Comparison of ENCODE assay signal across 9 cellular contexts in genomic region chr4:41359836-41360213, GRCh38.
DNase-seq lines count a peak whose midpoint lies in the region; ATAC-seq and TF ChIP-seq lines count a peak whose summit lies in the region.
"Had no signal": no experiment of that assay in that cellular context is flagged by ENCODE, and none has a peak within 500 bp of the region (broad histone marks: within the 10 kb centered on the region; RNA-seq: fewer than 3 reads in every experiment).

No MANE protein-coding gene starts in this region.

- no peak overlapping the region for H3K23ac ChIP-seq in trophoblast cell (ENCODE audit: low read length)

- peaks cover 5% of the 10 kb centered on the region for H3K79me1 ChIP-seq in trophoblast cell (ENCODE audit: low read length)

- H4K91ac ChIP-seq in trophoblast cell (ENCODE audit: low read depth, low read length) = no peak overlapping the region

- peak overlapping the region; percentile 72 for H3K4me3 Mint-ChIP-seq in Caco-2 (ENCODE audit: unreplicated experiment)

- ATAC-seq in GM21576 (IDR thresholded peaks at IDR 0.05; ENCODE audit: unreplicated experiment) = no peak

- CTCF ChIA-PET in Caco-2 (lab: Charles Lee) (no interaction called here), GM10248 (lab: Yijun Ruan, JAX) (no interaction called here)

- intact Hi-C loops in Caco-2 (cut with micrococcal nuclease; ENCODE audit: unreplicated experiment) = loop anchor here (10.0 kb wide), 1 partner anchor 305 kb away; no protein-coding TSS in a partner anchor

- no peak overlapping the region for H3K4ac ChIP-seq in trophoblast cell (ENCODE audit: low read depth, low read length)

- H2BK12ac ChIP-seq in trophoblast cell (ENCODE audit: low read length) = no peak overlapping the region

- H2AK5ac ChIP-seq in trophoblast cell (ENCODE audit: low read length) = no peak overlapping the region

- DNase-seq in Caco-2 (no peak), SJCRH30 (no peak), fibroblast of villous mesenchyme (ENCODE audit: low read depth) (no peak), trophoblast cell (no peak), NCI-H82 treated with DMSO at 0.1 percent for 48 hours (lab: John Stamatoyannopoulos, UW; ENCODE audit: unreplicated experiment) (no peak), GM10248 (ENCODE audit: extremely low spot score) (no peak), ureter (ENCODE audit: low spot score) (no peak)
- DNase-seq: activated CD8-positive, alpha-beta memory T cell treated with anti-CD3 and anti-CD28 coated beads, Interleukin-2, amount 50 U/mL, for 4 hours had no signal

- TF ChIP-seq CTCF in Caco-2 (IDR thresholded peaks at IDR 0.05; ENCODE audit: insufficient read depth in 1 of 2, low read depth in 1 of 2, low read length in 1 of 2, severe bottlenecking in 1 of 2, unreplicated experiment in 1 of 2) (no peak), fibroblast of villous mesenchyme (IDR thresholded peaks at IDR 0.05; ENCODE audit: insufficient read depth, low read depth, low read length) (no peak), GM10248 (IDR thresholded peaks at IDR 0.05; ENCODE audit: control extremely low read depth, extremely low read depth, low read depth, missing control alignments) (no peak)

- H2BK5ac ChIP-seq in trophoblast cell (ENCODE audit: low read depth, low read length, poor library complexity) = no peak overlapping the region

- H3K36me3 ChIP-seq in Caco-2 (ENCODE audit: control insufficient read depth, insufficient read depth, low read length) = no peaks in the 10 kb centered on the region
- no peaks in the 10 kb centered on the region for H3K36me3 ChIP-seq in SJCRH30
- H3K36me3 ChIP-seq in trophoblast cell (ENCODE audit: control insufficient read depth in 1 of 2, insufficient read depth in 2 of 2, low read length in 2 of 2) = no peaks in the 10 kb centered on the region

- no peak overlapping the region for H3K9ac ChIP-seq in trophoblast cell (ENCODE audit: low read length)

- no peaks in the 10 kb centered on the region for H3K79me2 ChIP-seq in trophoblast cell (ENCODE audit: control insufficient read depth, insufficient read depth, low read length, poor library complexity)

- peak overlapping the region; percentile 71 for H3K18ac ChIP-seq in trophoblast cell (ENCODE audit: low read length)

- H4K8ac ChIP-seq in trophoblast cell (ENCODE audit: low read depth, low read length) = no peak overlapping the region

- H3K4me1 Mint-ChIP-seq in Caco-2 (ENCODE audit: low read depth, unreplicated experiment) = no peaks in the 10 kb centered on the region

- no peak overlapping the region for H3K14ac ChIP-seq in trophoblast cell (ENCODE audit: low read length)

- H3K27me3 Mint-ChIP-seq in Caco-2 (ENCODE audit: insufficient read depth, unreplicated experiment) = no peaks in the 10 kb centered on the region

- POLR2A ChIA-PET in Caco-2 (lab: Charles Lee) = no interaction called here
- POLR2A ChIA-PET in GM10248 (lab: Yijun Ruan, JAX) = no interaction called here

- no CpG with 5 or more reads among the region's 11 CpGs for WGBS in trophoblast cell (ENCODE audit: extremely low coverage, insufficient coverage, insufficient read length)

- BruUV-seq in Caco-2 (replicated peaks; lab: Mats Ljungman, UMichigan) = no TSS peak

- H3K27me3 ChIP-seq in Caco-2 (replicated peaks; ENCODE audit: control insufficient read depth, insufficient read depth, low read length) (peaks cover 2% of the 10 kb centered on the region; the same call in 1 of the 2 replicates), SJCRH30 (no peaks in the 10 kb centered on the region), trophoblast cell (ENCODE audit: insufficient read depth, low read length) (peaks cover 9% of the 10 kb centered on the region)

- no peak overlapping the region for H2AFZ ChIP-seq in trophoblast cell (ENCODE audit: insufficient read depth, low read length, poor library complexity)

- H3K9me3 Mint-ChIP-seq in Caco-2 (ENCODE audit: unreplicated experiment) = no peaks in the 10 kb centered on the region

- H4K12ac ChIP-seq in trophoblast cell (ENCODE audit: low read depth, low read length) = no peak overlapping the region

- no peak overlapping the region for H3K27ac Mint-ChIP-seq in Caco-2 (ENCODE audit: unreplicated experiment)

- H3K9me3 ChIP-seq in Caco-2 (no peaks in the 10 kb centered on the region), SJCRH30 (replicated peaks) (peaks cover 3% of the 10 kb centered on the region), trophoblast cell (ENCODE audit: insufficient read depth, low read depth, low read length) (peaks cover 3% of the 10 kb centered on the region)

- H3K4me1 ChIP-seq in Caco-2 (no peaks in the 10 kb centered on the region), SJCRH30 (no peaks in the 10 kb centered on the region; the same call in 1 of the 2 replicates), trophoblast cell (ENCODE audit: control insufficient read depth in 1 of 2, insufficient read depth in 2 of 2, low read length in 2 of 2) (peaks cover 11 to 26% of the 10 kb centered on the region in 2 experiments)

- peak overlapping the region; percentile 92 for H3K4me2 ChIP-seq in trophoblast cell (ENCODE audit: low read length)

- no peak overlapping the region for H2BK120ac ChIP-seq in trophoblast cell (ENCODE audit: insufficient read depth, low read length, poor library complexity)

- H3K36me3 Mint-ChIP-seq in Caco-2 (ENCODE audit: insufficient read depth, unreplicated experiment) = no peaks in the 10 kb centered on the region

- peak overlapping the region; percentile 68; the same call in 1 of the 2 replicates for H3K27ac ChIP-seq in SJCRH30
- H3K27ac ChIP-seq in trophoblast cell (ENCODE audit: low read depth, low read length) = no peak overlapping the region

- H3K4me3 ChIP-seq in Caco-2 (ENCODE audit: low read depth, low read length) (peak overlapping the region; percentile 62), SJCRH30 (peak overlapping the region; percentile 91), fibroblast of villous mesenchyme (ENCODE audit: low read depth, low read length) (peak overlapping the region; percentile 63), trophoblast cell (ENCODE audit: low read depth, low read length) (peak overlapping the region; percentile 84)
